Comparison of ENCODE assay signal across 25 cellular contexts in the genomic region with DNA sequence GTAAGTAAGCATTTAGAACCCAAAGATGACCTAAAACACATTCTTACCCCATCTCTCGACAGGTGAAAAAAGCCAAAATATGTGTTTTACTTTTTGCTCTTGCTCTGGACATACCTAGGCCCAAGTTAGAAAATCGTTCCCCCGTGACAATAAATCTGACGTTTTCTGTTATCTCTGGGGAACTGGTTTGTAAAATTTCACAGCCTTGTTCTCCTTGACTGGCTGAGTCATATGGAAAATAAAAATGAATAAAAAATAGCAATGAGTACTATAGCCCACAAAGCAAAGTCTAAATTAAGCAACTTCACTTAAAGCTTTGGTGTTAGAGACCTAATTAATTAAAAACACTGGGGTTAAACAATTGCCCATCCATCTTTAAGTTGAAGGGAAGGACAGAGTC.
"Had no signal": no experiment of that assay in that cellular context is flagged by ENCODE, and none has a peak within 500 bp of the region (broad histone marks: within the 10 kb centered on the region; RNA-seq: fewer than 3 reads in every experiment).

No MANE protein-coding gene starts in this region.

- H2AFZ ChIP-seq: hepatocyte had no signal

- H3K36me3 ChIP-seq: heart right ventricle, left ventricle myocardium inferior, neutrophil, ovary, tibial nerve, vagina had no signal

- H3K27me3 Mint-ChIP-seq: stimulated activated naive CD8-positive, alpha-beta T cell treated with anti-CD3 and anti-CD28 coated beads, Interleukin-15, Interleukin-2, amounts not matched to agents 100 ng/mL and 50 ng/mL, for 24 hours had no signal

- H3K4me2 ChIP-seq: hepatocyte had no signal

- H3K9me3 ChIP-seq: left ventricle myocardium inferior, neutrophil, ovary, tibial nerve, vagina had no signal

- H3K27ac ChIP-seq: hepatocyte, left ventricle myocardium inferior, neutrophil, ovary, tibial nerve, vagina had no signal

- H3K36me3 Mint-ChIP-seq: mesothelial cell of epicardium; naive thymus-derived CD4-positive, alpha-beta T cell; type B pancreatic cell had no signal

- H3K79me2 ChIP-seq: hepatocyte had no signal

- H3K9me3 Mint-ChIP-seq: mesothelial cell of epicardium; naive thymus-derived CD4-positive, alpha-beta T cell; nephron; neural crest cell; stimulated activated naive CD8-positive, alpha-beta T cell treated with anti-CD3 and anti-CD28 coated beads, Interleukin-15, Interleukin-2, amounts not matched to agents 100 ng/mL and 50 ng/mL, for 24 hours; type B pancreatic cell had no signal

- H3K4me1 ChIP-seq: heart right ventricle, left ventricle myocardium inferior, tibial nerve, vagina had no signal

- H3K4me3 Mint-ChIP-seq: mesothelial cell of epicardium; naive thymus-derived CD4-positive, alpha-beta T cell; nephron; neural crest cell; stimulated activated naive CD8-positive, alpha-beta T cell treated with anti-CD3 and anti-CD28 coated beads, Interleukin-15, Interleukin-2, amounts not matched to agents 100 ng/mL and 50 ng/mL, for 24 hours; type B pancreatic cell had no signal

- H3K4me1 Mint-ChIP-seq: naive thymus-derived CD4-positive, alpha-beta T cell; neural crest cell had no signal

- H3K4me3 ChIP-seq: heart right ventricle, hepatocyte, left ventricle myocardium inferior, lung, ovary, skin epidermis, tibial nerve, vagina had no signal

- DNase-seq: heart right ventricle; islet precursor cell; left ventricle myocardium inferior; mesendoderm; naive thymus-derived CD4-positive, alpha-beta T cell; ovary; right cardiac atrium; stimulated activated CD4-positive, alpha-beta T cell treated with anti-CD3 and anti-CD28 coated beads, Interleukin-12 subunit alpha, Interleukin-12 subunit beta, amount 100 ng/mL, for 4 hours; stimulated activated CD4-positive, alpha-beta T cell treated with anti-CD3 and anti-CD28 coated beads, Interleukin-15, amount 100 ng/mL, for 24 hours; stimulated activated CD4-positive, alpha-beta T cell treated with anti-CD3 and anti-CD28 coated beads, Interleukin-2, amount 100 ng/mL, for 24 hours; stimulated activated CD4-positive, alpha-beta T cell treated with anti-CD3 and anti-CD28 coated beads, Interleukin-4, amount 100 ng/mL, for 1 hour; stimulated activated naive CD4-positive, alpha-beta T cell had no signal

- H3K27me3 ChIP-seq: heart right ventricle, hepatocyte, neutrophil, ovary, tibial nerve, vagina had no signal

- ATAC-seq: heart right ventricle; naive thymus-derived CD4-positive, alpha-beta T cell; right cardiac atrium; sciatic nerve had no signal

- H3K27ac Mint-ChIP-seq: mesothelial cell of epicardium; naive thymus-derived CD4-positive, alpha-beta T cell; nephron; progenitor cell of endocrine pancreas; stimulated activated naive CD8-positive, alpha-beta T cell treated with anti-CD3 and anti-CD28 coated beads, Interleukin-15, Interleukin-2, amounts not matched to agents 100 ng/mL and 50 ng/mL, for 24 hours; type B pancreatic cell had no signal
